ENCODE assay signal across 1 cellular context in the genomic region with DNA sequence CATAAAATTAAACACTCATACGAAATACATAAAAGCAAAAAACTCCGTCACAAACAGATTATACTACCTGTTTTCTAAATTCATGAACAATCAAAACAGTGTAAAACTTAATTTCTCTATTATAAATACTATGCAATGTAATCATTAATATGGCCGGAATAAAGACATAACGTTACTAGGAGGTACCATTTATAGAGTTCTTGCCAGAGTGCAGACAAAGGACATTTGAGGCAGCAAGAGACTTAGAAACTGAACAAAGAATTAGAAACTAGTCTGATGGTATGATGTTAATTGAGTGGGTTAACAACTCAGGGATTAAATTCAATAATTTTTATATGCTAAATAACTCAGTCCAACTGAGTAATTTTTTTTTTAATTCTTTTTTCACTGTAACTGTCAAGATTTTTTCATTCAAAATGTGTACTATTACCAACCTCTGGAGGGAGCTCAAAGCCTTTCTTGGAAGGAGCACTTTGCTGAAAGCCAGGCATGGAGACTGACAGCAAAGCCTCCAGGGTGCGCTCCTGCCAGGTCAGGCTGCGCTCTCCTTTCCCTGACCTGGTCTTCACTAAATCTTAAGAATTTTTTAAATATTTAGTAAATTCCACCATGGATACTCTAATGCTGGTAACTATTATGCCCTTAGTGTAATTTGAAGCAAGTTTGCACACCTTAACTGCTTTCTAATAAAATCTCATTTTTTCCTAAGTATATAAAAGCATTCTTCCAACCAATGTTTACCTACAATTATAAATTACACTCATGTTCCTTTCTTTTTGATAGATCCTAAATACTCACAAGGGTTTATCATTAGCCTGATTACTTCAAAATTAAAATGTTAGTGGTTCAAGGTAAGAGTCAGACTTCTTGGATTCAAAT.
TF ChIP-seq lines count a peak whose summit lies in the region.

No MANE protein-coding gene starts in this region.

TF ChIP-seq in SK-N-SH, 30 proteins besides CTCF, POLR2A, EP300 and RAD21 (continued from another document):
- no peak for TF ChIP-seq IRF3 (IDR thresholded peaks at IDR 0.05; ENCODE audit: low read depth, low read length)
- no peak for TF ChIP-seq JUND (IDR thresholded peaks at IDR 0.05)
- TF ChIP-seq FOSL2 (IDR thresholded peaks at IDR 0.05; ENCODE audit: borderline replicate concordance, low read depth) = no peak
- peak; percentile 30; the same call in 1 of the 2 replicates for TF ChIP-seq PBX3 (IDR thresholded peaks at IDR 0.05)
- 0 out of 2 replicates have a peak, but pooled peaks have one; percentile 15 for TF ChIP-seq RCOR1 (IDR thresholded peaks at IDR 0.05; ENCODE audit: low read length)
